9 cellular contexts compared by ENCODE assay signal in genomic region chr13:28530729-28531194, GRCh38. TPM values are rescaled to one million over a fixed set of nuclear protein-coding genes. Genes with fewer than 3 reads are reported as not detected.
DNase-seq lines count a peak whose midpoint lies in the region; ATAC-seq and TF ChIP-seq lines count a peak whose summit lies in the region.
"Had no signal": no experiment of that assay in that cellular context is flagged by ENCODE, and none has a peak within 500 bp of the region (broad histone marks: within the 10 kb centered on the region; RNA-seq: fewer than 3 reads in every experiment).

No MANE protein-coding gene starts in this region.

- no peaks in the 10 kb centered on the region for H4K20me1 ChIP-seq in HCT116 (ENCODE audit: insufficient read depth)

- ATAC-seq in HCT116 (peak; percentile 64), mucosa of descending colon (peak; percentile 2), GM18909 (IDR thresholded peaks at IDR 0.05; ENCODE audit: poor library complexity, unreplicated experiment) (no peak)
- ATAC-seq: activated T-cell treated with anti-CD3 and anti-CD28 coated beads, Interleukin-2, amount 50 U/mL, for 4 hours had no signal

- TF ChIP-seq CTCF in AG09319 (IDR thresholded peaks at IDR 0.05; ENCODE audit: low read depth, low read length) (peak; percentile 23), HCT116 (IDR thresholded peaks at IDR 0.05 in 2 of 3, conservative IDR thresholded peaks at IDR 0.05 in 1 of 3; ENCODE audit: borderline replicate concordance in 1 of 3, insufficient read depth in 1 of 3, low read depth in 2 of 3, low read length in 2 of 3) (no peak), breast epithelium (IDR thresholded peaks at IDR 0.05) (no peak), mucosa of descending colon (IDR thresholded peaks at IDR 0.05) (no peak), RWPE1 (conservative IDR thresholded peaks at IDR 0.05; ENCODE audit: low read depth) (no peak)

- RAD21 ChIA-PET in HCT116 (lab: Charles Lee; ENCODE audit: low non-redundant PET in 1 of 2, low total read pairs in 2 of 2, uncharacterized antibody in 2 of 2, unreplicated experiment in 2 of 2): no interaction called here

- H3K79me2 ChIP-seq in HCT116 (ENCODE audit: insufficient read depth, low read length): no peaks in the 10 kb centered on the region

- no peak overlapping the region for H2AFZ ChIP-seq in HCT116 (ENCODE audit: low read depth, low read length, poor library complexity, severe bottlenecking)

- H3K9me2 ChIP-seq in HCT116 (ENCODE audit: insufficient read depth): no peaks in the 10 kb centered on the region

- no peak for DNase-seq in AG09319 (ENCODE audit: extremely low read depth, low read depth)
- DNase-seq in HCT116 (ENCODE audit: low read depth, low spot score): no peak
- no peak for DNase-seq in breast epithelium (ENCODE audit: low spot score in 2 of 2)
- no peak for DNase-seq in mucosa of descending colon
- no peak for DNase-seq in RWPE1 (ENCODE audit: low spot score)
- DNase-seq in COLO668 (lab: John Stamatoyannopoulos, UW; ENCODE audit: unreplicated experiment): no peak
- no peak for DNase-seq in DMS114 treated with DMSO at 0.1 percent for 48 hours (lab: John Stamatoyannopoulos, UW; ENCODE audit: unreplicated experiment)
- DNase-seq: activated T-cell treated with anti-CD3 and anti-CD28 coated beads, Interleukin-2, amount 50 U/mL, for 4 hours had no signal

- BruUV-seq in HCT116 (replicated peaks; lab: Mats Ljungman, UMichigan): no TSS peak

- CTCF ChIA-PET in HCT116 (lab: Charles Lee) (no interaction called here), RWPE1 (lab: Yijun Ruan, JAX) (interaction anchor here (0.6 kb wide), 1 partner anchor 224 kb away, joined by 6 read pairs; no protein-coding TSS in a partner anchor)

- peak overlapping the region; percentile 35; the same call in 1 of the 2 replicates for H3K9ac ChIP-seq in HCT116 (ENCODE audit: low read length)

- H3K27me3 ChIP-seq in HCT116 (ENCODE audit: insufficient read depth, low read length) (no peaks in the 10 kb centered on the region), breast epithelium (peaks cover 0 to 9% of the 10 kb centered on the region in 2 donors)

- H3K4me3 ChIP-seq in HCT116 (replicated peaks in 1 of 2; ENCODE audit: low read depth in 1 of 2, low read length in 2 of 2) (peak overlapping the region; percentile 37 to 53), breast epithelium (peak overlapping the region; percentile 42 to 71 (median 56)), mucosa of descending colon (no peak overlapping the region)

- peak overlapping the region; percentile 77 for H3K4me2 ChIP-seq in HCT116 (ENCODE audit: low read length)

- POLR2A ChIA-PET in HCT116 (lab: Charles Lee) (no interaction called here), RWPE1 (lab: Yijun Ruan, JAX; ENCODE audit: low non-redundant PET) (no interaction called here)

- TF ChIP-seq RAD21 in HCT116 (IDR thresholded peaks at IDR 0.05; ENCODE audit: low read depth): no peak

- TF ChIP-seq POLR2A in HCT116 (IDR thresholded peaks at IDR 0.05; ENCODE audit: borderline replicate concordance, extremely low read depth, insufficient read depth, insufficient read length): no peak
- TF ChIP-seq POLR2A in breast epithelium (IDR thresholded peaks at IDR 0.05): no peak

- H3K9me3 ChIP-seq in HCT116 (ENCODE audit: control insufficient read depth in 1 of 2, insufficient read depth in 1 of 2, low read depth in 1 of 2, low read length in 2 of 2): peaks cover 1 to 2% of the 10 kb centered on the region in 2 experiments; a peak in 2 of 4 replicates
- no peaks in the 10 kb centered on the region for H3K9me3 ChIP-seq in breast epithelium
- H3K9me3 ChIP-seq in mucosa of descending colon: no peaks in the 10 kb centered on the region

- H3K36me3 ChIP-seq in HCT116 (ENCODE audit: control insufficient read depth in 1 of 2, insufficient read depth in 2 of 2, low read length in 2 of 2) (no peaks in the 10 kb centered on the region), breast epithelium (no peaks in the 10 kb centered on the region), mucosa of descending colon (ENCODE audit: low read depth) (no peaks in the 10 kb centered on the region)

- peak overlapping the region; percentile 7; the same call in 1 of the 2 replicates for H3K27ac ChIP-seq in HCT116 (ENCODE audit: low read depth, low read length)
- H3K27ac ChIP-seq in breast epithelium: peak overlapping the region in 1 of 2 donors; percentile 41
- no peak overlapping the region for H3K27ac ChIP-seq in RWPE1

- intact Hi-C loops in HCT116 (cut with micrococcal nuclease): no loop called here
- intact Hi-C loops in breast epithelium (cut with DNase I; ENCODE audit: low total_unique reads): loop anchor here (10.0 kb wide), 1 partner anchor 94 kb away; no protein-coding TSS in a partner anchor
- intact Hi-C loops in mucosa of descending colon (cut with DNase I, micrococcal nuclease): no loop called here

- H3K4me1 ChIP-seq in HCT116 (ENCODE audit: control insufficient read depth in 1 of 2, insufficient read depth in 2 of 2, low read length in 2 of 2) (peaks cover 0 to 7% of the 10 kb centered on the region in 2 experiments; a peak in 1 of 4 replicates), breast epithelium (peaks cover 0 to 5% of the 10 kb centered on the region in 2 donors), mucosa of descending colon (ENCODE audit: low read depth) (peaks cover 17% of the 10 kb centered on the region)

TF ChIP-seq in HCT116, 20 proteins besides CTCF, POLR2A, EP300 and RAD21:
- TF ChIP-seq MAX (IDR thresholded peaks at IDR 0.05) (no peak), SP1 (IDR thresholded peaks at IDR 0.05; ENCODE audit: low read depth) (no peak), SRF (IDR thresholded peaks at IDR 0.05; ENCODE audit: low read depth) (no peak), ATF3 (IDR thresholded peaks at IDR 0.05) (no peak)

RNA-seq across cellular contexts. Expression of gene FLT1, which starts 35.8 kb away (rescaled TPM):
- total RNA-seq in HCT116 (2021; ENCODE audit: unreplicated experiment) (0.25 TPM), breast epithelium (10 to 100 TPM; 17.0 to 44.6 (median 29.0) TPM), mucosa of descending colon (1 to 10 TPM; 3.8 to 9.2 (median 4.0) TPM)
- polyA plus RNA-seq in HCT116 (2012): not detected in 2 replicates
